In genomic region chr12:110737532-110737931, GRCh38 we compare ENCODE assay signal across 13 cellular contexts. TPM values are rescaled to one million over a fixed set of nuclear protein-coding genes. Genes with fewer than 3 reads are reported as not detected.
DNase-seq lines count a peak whose midpoint lies in the region; ATAC-seq, FAIRE-seq and TF ChIP-seq lines count a peak whose summit lies in the region.
"Had no signal": no experiment of that assay in that cellular context is flagged by ENCODE, and none has a peak within 500 bp of the region (broad histone marks: within the 10 kb centered on the region; RNA-seq: fewer than 3 reads in every experiment).

No MANE protein-coding gene starts in this region.

- H2BK15ac ChIP-seq in H9 (ENCODE audit: low read depth, low read length), result no peak overlapping the region

- H3K27ac Mint-ChIP-seq in CD14-positive monocyte (peak overlapping the region in 4 of 7 donors; percentile 33 to 85 (median 67)), H9 (peak overlapping the region; percentile 35 to 85 (median 51); a peak in 2 of 7 replicates)
- peak overlapping the region; percentile 85 for H3K27ac Mint-ChIP-seq in activated T-helper 17 cell treated with anti-CD3 and anti-CD28 coated beads, Interleukin-2, amount 50 U/mL, for 72 hours

- no peaks in the 10 kb centered on the region for H3K27me3 Mint-ChIP-seq in CD14-positive monocyte (ENCODE audit: low read depth in 3 of 3)
- no peaks in the 10 kb centered on the region for H3K27me3 Mint-ChIP-seq in H9 (ENCODE audit: low read depth)
- no peaks in the 10 kb centered on the region for H3K27me3 Mint-ChIP-seq in activated T-helper 17 cell treated with anti-CD3 and anti-CD28 coated beads, Interleukin-2, amount 50 U/mL, for 72 hours

- no peak overlapping the region for H3K14ac ChIP-seq in H9 (ENCODE audit: insufficient read depth, low read length)

- no peak overlapping the region for H3K23ac ChIP-seq in H9 (ENCODE audit: insufficient read length, low read depth, low read length)

- H2AFZ ChIP-seq in H9 (ENCODE audit: low read length), result no peak overlapping the region

- peaks cover 5% of the 10 kb centered on the region for H3K79me1 ChIP-seq in H9 (ENCODE audit: insufficient read depth, low read depth, low read length, poor library complexity, severe bottlenecking)

- H3K9me3 ChIP-seq in H9 (ENCODE audit: control insufficient read depth, low read depth, low read length), result no peaks in the 10 kb centered on the region
- no peaks in the 10 kb centered on the region for H3K9me3 ChIP-seq in small intestine (ENCODE audit: control insufficient read depth, low read depth)

- no peak overlapping the region for H2BK120ac ChIP-seq in H9 (ENCODE audit: low read depth, low read length, poor library complexity, severe bottlenecking)

- no peak for TF ChIP-seq CTCF in CD14-positive monocyte (IDR thresholded peaks at IDR 0.05)
- no peak for TF ChIP-seq CTCF in H9 (conservative IDR thresholded peaks at IDR 0.05)

- no peak overlapping the region for H3K4ac ChIP-seq in H9 (ENCODE audit: low read depth, low read length)

- peaks cover 12% of the 10 kb centered on the region for H3K23me2 ChIP-seq in H9 (ENCODE audit: insufficient read length, low read depth, low read length, poor library complexity, severe bottlenecking)

- no peak overlapping the region for H4K8ac ChIP-seq in H9 (replicated peaks; ENCODE audit: insufficient read length, low read depth, low read length)

- H3K4me3 Mint-ChIP-seq in CD14-positive monocyte, result no peak overlapping the region
- peak overlapping the region in 1 of 2 experiments; percentile 44; a peak in 2 of 5 replicates for H3K4me3 Mint-ChIP-seq in H9
- peak overlapping the region; percentile 96 for H3K4me3 Mint-ChIP-seq in activated T-helper 17 cell treated with anti-CD3 and anti-CD28 coated beads, Interleukin-2, amount 50 U/mL, for 72 hours

- peaks cover 0 to 12% of the 10 kb centered on the region in 2 donors for H3K36me3 ChIP-seq in small intestine (ENCODE audit: control insufficient read depth in 2 of 2, insufficient read depth in 2 of 2, low read length in 2 of 2)

- no peak for DNase-seq in CD14-positive monocyte (ENCODE audit: low spot score)
- no peak for DNase-seq in H9
- DNase-seq in mesenteric fat pad (ENCODE audit: low spot score), result peak; percentile 18
- DNase-seq in SIG-M5 (lab: John Stamatoyannopoulos, UW), result no peak
- no peak for DNase-seq in small intestine
- DNase-seq in DMS79 treated with DMSO at 0.1 percent for 48 hours (lab: John Stamatoyannopoulos, UW), result no peak
- DNase-seq: C1 segment of cervical spinal cord, NCI-H1417 treated with DMSO at 0.1 percent for 48 hours, NCI-H510A treated with DMSO at 0.1 percent for 48 hours had no signal

- FAIRE-seq in small intestine (lab: Jason Lieb, UNC), result no peak

- H3K4me3 ChIP-seq in small intestine (ENCODE audit: low read depth in 1 of 2, low read length in 2 of 2), result no peak overlapping the region

- intact Hi-C loops in CD14-positive monocyte (cut with micrococcal nuclease), result no loop called here

- H2BK12ac ChIP-seq in H9 (ENCODE audit: insufficient read length, low read depth, low read length), result no peak overlapping the region

- no peak overlapping the region for H4K5ac ChIP-seq in H9 (ENCODE audit: insufficient read length, low read depth, low read length)

- no peaks in the 10 kb centered on the region for H4K20me1 ChIP-seq in H9 (ENCODE audit: control insufficient read depth, insufficient read depth, insufficient read length)

- H3K9me3 Mint-ChIP-seq in CD14-positive monocyte (peaks cover 0 to 2% (median 0%) of the 10 kb centered on the region in 7 donors), H9 (no peaks in the 10 kb centered on the region)
- no peaks in the 10 kb centered on the region for H3K9me3 Mint-ChIP-seq in activated T-helper 17 cell treated with anti-CD3 and anti-CD28 coated beads, Interleukin-2, amount 50 U/mL, for 72 hours

- no peak overlapping the region for H3T11ph ChIP-seq in H9 (ENCODE audit: low read length)

- H3K56ac ChIP-seq in H9 (ENCODE audit: insufficient read length, low read depth, low read length), result no peak overlapping the region

- ATAC-seq in activated T-helper 17 cell treated with anti-CD3 and anti-CD28 coated beads, Interleukin-2, amount 50 U/mL, for 72 hours (replicated peaks), result no peak
- ATAC-seq in HG03139 (IDR thresholded peaks at IDR 0.05; ENCODE audit: unreplicated experiment), result no peak
- ATAC-seq: esophagus mucosa had no signal

- no peak overlapping the region for H3K4me2 ChIP-seq in H9 (ENCODE audit: insufficient read depth, insufficient read length, low read length)

- no peak overlapping the region for H2AK5ac ChIP-seq in H9 (ENCODE audit: insufficient read length, low read length)

- no peak overlapping the region for H3K18ac ChIP-seq in H9 (ENCODE audit: insufficient read length, low read depth, low read length)

- no peak overlapping the region for H2BK5ac ChIP-seq in H9 (ENCODE audit: insufficient read length, low read length)

- no peak overlapping the region for H4K91ac ChIP-seq in H9 (ENCODE audit: insufficient read length, low read depth, low read length)

- H3K36me3 Mint-ChIP-seq in CD14-positive monocyte, result peaks cover 22 to 31% of the 10 kb centered on the region in 2 donors
- peaks cover 30 to 57% (median 49%) of the 10 kb centered on the region in 3 experiments for H3K36me3 Mint-ChIP-seq in H9 (ENCODE audit: insufficient read depth in 1 of 3, low read depth in 3 of 3)
- peaks cover 98% of the 10 kb centered on the region for H3K36me3 Mint-ChIP-seq in activated T-helper 17 cell treated with anti-CD3 and anti-CD28 coated beads, Interleukin-2, amount 50 U/mL, for 72 hours (ENCODE audit: low read depth)

- WGBS in H9 (ENCODE audit: extremely low coverage, insufficient read length, low lambda C conversion rate), result no CpG with 5 or more reads among the region's 3 CpGs
- WGBS in small intestine, 3 donors, result 31 to 58% (median 47%) methylated on average over 3 of the region's 3 CpGs

- no peaks in the 10 kb centered on the region for H3K27me3 ChIP-seq in H9 (ENCODE audit: insufficient read depth, low read length)
- H3K27me3 ChIP-seq in small intestine (ENCODE audit: control insufficient read depth in 2 of 2, insufficient read depth in 2 of 2, low read length in 2 of 2), result no peaks in the 10 kb centered on the region

- H2BK20ac ChIP-seq in H9 (ENCODE audit: low read depth, low read length, poor library complexity, severe bottlenecking), result no peak overlapping the region

- H3K4me1 Mint-ChIP-seq in CD14-positive monocyte (peaks cover 55% of the 10 kb centered on the region), H9 (peaks cover 38 to 44% of the 10 kb centered on the region in 2 experiments)
- peaks cover 25% of the 10 kb centered on the region for H3K4me1 Mint-ChIP-seq in activated T-helper 17 cell treated with anti-CD3 and anti-CD28 coated beads, Interleukin-2, amount 50 U/mL, for 72 hours

- peaks cover 86% of the 10 kb centered on the region for H3K79me2 ChIP-seq in H9 (ENCODE audit: insufficient read depth, low read length)

- H3K9ac ChIP-seq in H9 (ENCODE audit: extremely low read depth, insufficient read length, low read length), result peak overlapping the region; percentile 8

- H3K27ac ChIP-seq in H9 (ENCODE audit: insufficient read length, low read depth, low read length) (no peak overlapping the region), small intestine (ENCODE audit: low read depth in 1 of 2, low read length in 1 of 2) (peak overlapping the region in 1 of 2 donors; percentile 37)
- H3K27ac ChIP-seq: RWPE1 had no signal

- peaks cover 5% of the 10 kb centered on the region; the same call in 1 of the 2 replicates for H3K4me1 ChIP-seq in H9 (ENCODE audit: insufficient read depth, low read length)
- peaks cover 8 to 25% of the 10 kb centered on the region in 2 donors for H3K4me1 ChIP-seq in small intestine (ENCODE audit: control insufficient read depth in 2 of 2, insufficient read depth in 1 of 2, low read depth in 1 of 2, low read length in 1 of 2)

RNA-seq across cellular contexts. Expression of gene PPP1CC, which starts 5.2 kb away (rescaled TPM):
- polyA plus RNA-seq in CD14-positive monocyte, result 100 to 1,000 TPM; 128 to 139 TPM
- total RNA-seq in H9 (2021), result 286 and 290 TPM in 2 replicates
- total RNA-seq in activated T-helper 17 cell treated with anti-CD3 and anti-CD28 coated beads, Interleukin-2, amount 50 U/mL, for 72 hours, result 100 to 1,000 TPM; 185 to 259 TPM
- 101 TPM for total RNA-seq in mesenteric fat pad
- polyA plus RNA-seq in small intestine, result 100 to 1,000 TPM; 135 to 464 (median 420) TPM

RNA-seq across cellular contexts. Expression of gene HVCN1, which starts 48.6 kb away (rescaled TPM):
- 100 to 1,000 TPM; 121 to 167 TPM for polyA plus RNA-seq in CD14-positive monocyte
- total RNA-seq in H9 (2021), result 5.2 and 5.5 TPM in 2 replicates
- total RNA-seq in activated T-helper 17 cell treated with anti-CD3 and anti-CD28 coated beads, Interleukin-2, amount 50 U/mL, for 72 hours, result 1 to 10 TPM in 1 of 2 donors, under 1 TPM in 1; 0.71 to 1.7 TPM
- 4.2 TPM for total RNA-seq in mesenteric fat pad
- polyA plus RNA-seq in small intestine, result 1 to 10 TPM; 1.9 to 4.5 (median 2.5) TPM
